Comparison of ENCODE assay signal across 27 cellular contexts in the genomic region with DNA sequence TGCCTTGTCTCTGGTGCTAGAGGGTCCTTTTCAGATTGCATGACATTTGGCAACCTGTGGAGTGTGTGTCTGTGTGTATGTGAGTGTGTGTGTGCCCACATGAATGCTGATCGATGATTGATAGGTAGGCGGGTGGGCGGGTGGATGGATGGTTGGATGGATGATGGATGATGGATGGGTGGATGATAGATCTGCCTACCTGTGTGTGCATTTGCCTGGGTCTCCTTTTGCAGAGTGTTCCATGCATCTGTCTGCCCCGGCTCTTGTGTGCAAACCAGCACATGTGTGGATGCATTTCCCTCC.
DNase-seq lines count a peak whose midpoint lies in the region; ATAC-seq, FAIRE-seq and TF ChIP-seq lines count a peak whose summit lies in the region.
"Had no signal": no experiment of that assay in that cellular context is flagged by ENCODE, and none has a peak within 500 bp of the region (broad histone marks: within the 10 kb centered on the region; RNA-seq: fewer than 3 reads in every experiment).

No MANE protein-coding gene starts in this region.

- SMC1A ChIA-PET in GM12878 (lab: Charles Lee; ENCODE audit: uncharacterized antibody, unreplicated experiment): interaction anchor here (3.6 to 3.9 kb wide), 2 partner anchors 240 to 244 kb away, joined by 22 to 27 read pairs; no protein-coding TSS in a partner anchor

- peaks cover 0 to 13% (median 6%) of the 10 kb centered on the region in 11 experiments; a peak in 9 of 22 replicates for H3K9me3 ChIP-seq in BLaER1 treated with 17β-estradiol and CSF1 and Interleukin-3, amounts not matched to agents 10 nM and 100 nM (replicated peaks in 1 of 11)
- H3K9me3 ChIP-seq in GM12878 (replicated peaks; ENCODE audit: control insufficient read depth, insufficient read depth, low read length): no peaks in the 10 kb centered on the region; the same call in 2 of the 3 replicates
- no peaks in the 10 kb centered on the region for H3K9me3 ChIP-seq in neural cell (ENCODE audit: low read length)
- no peaks in the 10 kb centered on the region for H3K9me3 ChIP-seq in uterus
- H3K9me3 ChIP-seq: SJSA1 had no signal

- peaks cover 0 to 31% (median 0%) of the 10 kb centered on the region in 11 experiments; a peak in 9 of 22 replicates for H3K27me3 ChIP-seq in BLaER1 treated with 17β-estradiol and CSF1 and Interleukin-3, amounts not matched to agents 10 nM and 100 nM
- H3K27me3 ChIP-seq in GM12878 (replicated peaks in 1 of 2; ENCODE audit: control insufficient read depth in 2 of 2, insufficient read depth in 2 of 2, low read length in 1 of 2): no peaks in the 10 kb centered on the region
- no peaks in the 10 kb centered on the region for H3K27me3 ChIP-seq in neural cell (ENCODE audit: insufficient read depth, low read depth, low read length)
- no peaks in the 10 kb centered on the region for H3K27me3 ChIP-seq in uterus
- H3K27me3 ChIP-seq: brain microvascular endothelial cell, SJSA1 had no signal

- RAD21 ChIA-PET in GM12878 (lab: Charles Lee; ENCODE audit: unreplicated experiment): interaction anchor here (1.0 to 3.8 kb wide), 3 partner anchors 47 to 243 kb away, joined by 3 to 42 read pairs (median 7); a partner anchor contains a TSS

- DNase-seq in GM12878 (ENCODE audit: low read depth, low spot score) (no peak), uterus (no peak), H4 (ENCODE audit: low spot score) (no peak)
- no peak for DNase-seq in activated T-cell treated with anti-CD3 and anti-CD28 coated beads, Interleukin-2, amount 50 U/mL, for 48 hours
- DNase-seq: activated naive CD4-positive, alpha-beta T cell treated with Interleukin-2 at 50 U/mL for 16 hours; activated T-cell treated with anti-CD3 and anti-CD28 coated beads, Interleukin-2, amount 50 U/mL, for 24 hours; amniotic stem cell; brain microvascular endothelial cell; C1 segment of cervical spinal cord; COR-L47; DMS53; foreskin melanocyte; mammary epithelial cell; NCI-H1436 treated with DMSO at 0.1 percent for 48 hours; NCI-H2081 treated with DMSO at 0.1 percent for 48 hours; NCI-H2227 treated with DMSO at 0.1 percent for 48 hours; stimulated activated CD4-positive, alpha-beta T cell treated with anti-CD3 and anti-CD28 coated beads, Interleukin-1b, Interleukin-23, amount 100 ng/mL, for 48 hours; stimulated activated naive CD8-positive, alpha-beta T cell treated with anti-CD3 and anti-CD28 coated beads, Interleukin-15, Interleukin-2, amounts not matched to agents 100 U/mL and 50 U/mL, for 24 hours; T-helper 1 cell had no signal

- no peaks in the 10 kb centered on the region for H3K9me3 Mint-ChIP-seq in IgD-negative memory B cell
- H3K9me3 Mint-ChIP-seq: activated T-cell treated with anti-CD3 and anti-CD28 coated beads, Interleukin-2, amount 50 U/mL, for 24 hours had no signal

- H3K36me3 Mint-ChIP-seq in IgD-negative memory B cell: peaks cover 12% of the 10 kb centered on the region
- H3K36me3 Mint-ChIP-seq: WTC11 had no signal

- no peak overlapping the region for H3K27ac ChIP-seq in BLaER1 treated with 17β-estradiol and CSF1 and Interleukin-3, amounts not matched to agents 10 nM and 100 nM
- H3K27ac ChIP-seq in GM12878 (ENCODE audit: control insufficient read depth, insufficient read depth): no peak overlapping the region
- no peak overlapping the region for H3K27ac ChIP-seq in neural cell (ENCODE audit: low read length)
- peak overlapping the region in 1 of 2 donors; percentile 86 for H3K27ac ChIP-seq in uterus
- H3K27ac ChIP-seq: brain microvascular endothelial cell, SJSA1 had no signal

- no peaks in the 10 kb centered on the region for H3K36me3 ChIP-seq in BLaER1 treated with 17β-estradiol and CSF1 and Interleukin-3, amounts not matched to agents 10 nM and 100 nM
- H3K36me3 ChIP-seq in GM12878 (ENCODE audit: control insufficient read depth in 2 of 2, insufficient read depth in 2 of 2, low read length in 1 of 2): peaks cover 0 to 2% of the 10 kb centered on the region in 2 experiments; a peak in 1 of 4 replicates
- no peaks in the 10 kb centered on the region for H3K36me3 ChIP-seq in neural cell (ENCODE audit: insufficient read depth, low read length)
- H3K36me3 ChIP-seq in uterus: no peaks in the 10 kb centered on the region
- H3K36me3 ChIP-seq: brain microvascular endothelial cell had no signal

- H4K20me1 ChIP-seq in BLaER1 treated with 17β-estradiol and CSF1 and Interleukin-3, amounts not matched to agents 10 nM and 100 nM: peaks cover 0 to 31% (median 9%) of the 10 kb centered on the region in 11 experiments; a peak in 12 of 22 replicates
- H4K20me1 ChIP-seq in GM12878 (ENCODE audit: control insufficient read depth, insufficient read depth) (no peaks in the 10 kb centered on the region), neural cell (ENCODE audit: insufficient read depth) (no peaks in the 10 kb centered on the region)

- TF ChIP-seq CTCF in GM12878 (IDR thresholded peaks at IDR 0.05 in 2 of 3, conservative IDR thresholded peaks at IDR 0.05 in 1 of 3; ENCODE audit: control insufficient read depth in 2 of 3, extremely low read depth in 1 of 3, insufficient read depth in 1 of 3, low read depth in 3 of 3, low read length in 3 of 3) (no peak), neural cell (IDR thresholded peaks at IDR 0.05; ENCODE audit: poor library complexity, severe bottlenecking) (no peak), uterus (IDR thresholded peaks at IDR 0.05) (no peak)

- no peak; the same call in 1 of the 2 replicates for TF ChIP-seq POLR2A in GM12878 (IDR thresholded peaks at IDR 0.05; ENCODE audit: low read depth, low read length)
- no peak for TF ChIP-seq POLR2A in uterus (IDR thresholded peaks at IDR 0.05)

- H3K4me3 Mint-ChIP-seq in IgD-negative memory B cell: peak overlapping the region in 1 of 4 donors; percentile 5
- H3K4me3 Mint-ChIP-seq: activated T-cell treated with anti-CD3 and anti-CD28 coated beads, Interleukin-2, amount 50 U/mL, for 24 hours; WTC11 had no signal

- H3K4me1 ChIP-seq in BLaER1 treated with 17β-estradiol and CSF1 and Interleukin-3, amounts not matched to agents 10 nM and 100 nM: peaks cover 24 to 55% (median 53%) of the 10 kb centered on the region in 10 experiments
- peaks cover 9% of the 10 kb centered on the region for H3K4me1 ChIP-seq in GM12878 (ENCODE audit: control insufficient read depth, insufficient read depth, low read length)
- peaks cover 0 to 5% of the 10 kb centered on the region in 2 donors for H3K4me1 ChIP-seq in uterus

- no peak for FAIRE-seq in GM12878 (lab: Jason Lieb, UNC)
- FAIRE-seq: HepG2, RCC 7860, urothelium cell line had no signal

- no peak overlapping the region for H2AFZ ChIP-seq in GM12878 (ENCODE audit: control insufficient read depth, low read depth, low read length)
- H2AFZ ChIP-seq in neural cell (ENCODE audit: low read depth, low read length): no peak overlapping the region

- 100% methylated on average over 4 of the region's 4 CpGs for WGBS in GM12878 (ENCODE audit: insufficient coverage, insufficient replicate concordance, low lambda C conversion rate, missing lambda C conversion rate)

- no peak overlapping the region for H3K9ac ChIP-seq in BLaER1 treated with 17β-estradiol and CSF1 and Interleukin-3, amounts not matched to agents 10 nM and 100 nM
- H3K9ac ChIP-seq in GM12878 (ENCODE audit: control insufficient read depth, insufficient read depth, low read length): no peak overlapping the region
- no peak overlapping the region for H3K9ac ChIP-seq in neural cell (ENCODE audit: low read length)

- ATAC-seq in GM12878: no peak
- ATAC-seq: HepG2; stimulated activated naive CD8-positive, alpha-beta T cell treated with anti-CD3 and anti-CD28 coated beads, Interleukin-15, Interleukin-2, amounts not matched to agents 100 U/mL and 50 U/mL, for 24 hours; WTC11 had no signal

- no TSS peak for BruUV-seq in GM12878 (replicated peaks; lab: Mats Ljungman, UMichigan)

- H3K9me2 ChIP-seq in neural cell (ENCODE audit: insufficient read depth, low read length): no peaks in the 10 kb centered on the region

- H3K4me2 ChIP-seq in BLaER1 treated with 17β-estradiol and CSF1 and Interleukin-3, amounts not matched to agents 10 nM and 100 nM: peak overlapping the region; percentile 47 to 93 (median 84); a peak in 21 of 22 replicates
- H3K4me2 ChIP-seq in GM12878 (ENCODE audit: control insufficient read depth, insufficient read depth): 0 out of 2 replicates have a peak overlapping the region, but pooled peaks have one; percentile 13
- H3K4me2 ChIP-seq in neural cell (ENCODE audit: low read length): no peak overlapping the region

- H3K4me3 ChIP-seq in BLaER1 treated with 17β-estradiol and CSF1 and Interleukin-3, amounts not matched to agents 10 nM and 100 nM: no peak overlapping the region
- no peak overlapping the region for H3K4me3 ChIP-seq in GM12878
- no peak overlapping the region for H3K4me3 ChIP-seq in neural cell (ENCODE audit: low read length)
- H3K4me3 ChIP-seq in uterus: no peak overlapping the region
- H3K4me3 ChIP-seq: SJSA1 had no signal

- H3K4me1 Mint-ChIP-seq in IgD-negative memory B cell: peaks cover 9 to 14% (median 9%) of the 10 kb centered on the region in 3 donors

- POLR2A ChIA-PET in GM12878 (lab: Charles Lee): interaction anchor here (1.1 kb wide), 1 partner anchor 243 kb away, joined by 3 read pairs; no protein-coding TSS in a partner anchor

- H3F3A ChIP-seq in neural cell (ENCODE audit: insufficient read depth, low read length, poor library complexity, severe bottlenecking): no peaks in the 10 kb centered on the region

- intact Hi-C loops in GM12878 (cut with micrococcal nuclease; ENCODE audit: unreplicated experiment): no loop called here
- intact Hi-C loops in uterus (cut with DNase I; ENCODE audit: low total_unique reads): no loop called here

- in situ Hi-C loops in GM12878 (cut with MboI): no loop called here

- no peak for TF ChIP-seq EP300 in GM12878 (IDR thresholded peaks at IDR 0.05; ENCODE audit: borderline replicate concordance in 1 of 2, control insufficient read depth in 1 of 2, low read depth in 2 of 2, low read length in 2 of 2)
- TF ChIP-seq EP300 in neural cell (conservative IDR thresholded peaks at IDR 0.05; ENCODE audit: poor library complexity, severe bottlenecking): peak; percentile 60

- peak overlapping the region in 2 of 3 donors; percentile 45 to 60 for H3K27ac Mint-ChIP-seq in IgD-negative memory B cell
- H3K27ac Mint-ChIP-seq: activated T-cell treated with anti-CD3 and anti-CD28 coated beads, Interleukin-2, amount 50 U/mL, for 24 hours; WTC11 had no signal

- H3K27me3 Mint-ChIP-seq in IgD-negative memory B cell: no peaks in the 10 kb centered on the region
- H3K27me3 Mint-ChIP-seq: activated T-cell treated with anti-CD3 and anti-CD28 coated beads, Interleukin-2, amount 50 U/mL, for 24 hours had no signal

- no peaks in the 10 kb centered on the region for H3K79me2 ChIP-seq in GM12878 (ENCODE audit: control insufficient read depth, insufficient read depth, low read length)
- H3K79me2 ChIP-seq in neural cell (replicated peaks; ENCODE audit: insufficient read depth, low read length): no peaks in the 10 kb centered on the region

- no peak for TF ChIP-seq RAD21 in GM12878 (IDR thresholded peaks at IDR 0.05; ENCODE audit: insufficient read depth, low read depth, low read length)
- no peak for TF ChIP-seq RAD21 in neural cell (conservative IDR thresholded peaks at IDR 0.05)

- CTCF ChIA-PET in GM12878 (lab: Yijun Ruan, JAX): interaction anchor here (0.9 to 6.5 kb wide), 7 partner anchors 35 to 339 kb away, joined by 3 to 89 read pairs (median 5); a partner anchor contains a TSS
